In the genomic region with DNA sequence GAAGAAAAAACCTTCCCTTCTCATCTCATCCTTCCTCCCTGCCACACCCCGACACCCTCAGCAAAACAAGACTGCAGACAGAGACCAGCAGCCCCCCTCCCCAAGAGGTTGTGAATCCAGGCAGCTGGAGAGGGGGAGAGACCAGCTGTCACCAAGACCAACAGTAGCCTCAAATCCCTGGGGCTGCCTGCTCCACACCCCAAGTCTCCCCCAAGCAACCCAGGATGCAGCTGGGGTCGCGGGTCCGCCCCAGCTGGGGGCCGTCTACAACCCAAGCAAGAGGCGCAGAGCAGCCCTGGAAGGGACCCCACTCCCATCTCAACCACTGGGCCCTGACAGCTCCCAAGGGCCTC, we compare ENCODE assay signal across 8 cellular contexts. TPM values are rescaled to one million over a fixed set of nuclear protein-coding genes. Genes with fewer than 3 reads are reported as not detected.
DNase-seq lines count a peak whose midpoint lies in the region; ATAC-seq and TF ChIP-seq lines count a peak whose summit lies in the region.

No MANE protein-coding gene starts in this region.

- intact Hi-C loops in OCI-LY7 (cut with micrococcal nuclease; ENCODE audit: unreplicated experiment) (no loop called here), prostate gland (cut with DNase I) (no loop called here)

- no peak for ATAC-seq in HG03135 (IDR thresholded peaks at IDR 0.05; ENCODE audit: unreplicated experiment)
- no peak for ATAC-seq in GM18520 (IDR thresholded peaks at IDR 0.05; ENCODE audit: unreplicated experiment)
- ATAC-seq in GM19455 (IDR thresholded peaks at IDR 0.05; ENCODE audit: unreplicated experiment) = no peak
- ATAC-seq in omental fat pad (ENCODE audit: low FRiP score) = no peak

- peak overlapping the region; percentile 86 for H3K27ac ChIP-seq in OCI-LY7 (ENCODE audit: low read depth, low read length, poor library complexity, severe bottlenecking)
- peak overlapping the region; percentile 52 to 77 for H3K27ac ChIP-seq in prostate gland

- H3K9ac ChIP-seq in ES-I3 (ENCODE audit: low read depth, low read length) = peak overlapping the region; percentile 66

- H3K27me3 ChIP-seq in prostate gland (replicated peaks; ENCODE audit: insufficient read depth) = no peaks in the 10 kb centered on the region

- no peak for TF ChIP-seq POLR2A in prostate gland (IDR thresholded peaks at IDR 0.05)

- no TSS peak for BruUV-seq in OCI-LY7 (replicated peaks; lab: Mats Ljungman, UMichigan)

- H3K4me1 ChIP-seq in ES-I3 (ENCODE audit: insufficient read depth, low read length) (peaks cover 31% of the 10 kb centered on the region; the same call in 1 of the 2 replicates), OCI-LY7 (ENCODE audit: insufficient read depth, low read length, poor library complexity, severe bottlenecking) (peaks cover 84% of the 10 kb centered on the region), prostate gland (replicated peaks) (peaks cover 10% of the 10 kb centered on the region)

- peak overlapping the region; percentile 68 for H3K4me3 ChIP-seq in OCI-LY7 (ENCODE audit: low read depth, low read length, poor library complexity, severe bottlenecking)
- H3K4me3 ChIP-seq in epithelial cell of esophagus (ENCODE audit: low read length) = peak overlapping the region; percentile 37
- peak overlapping the region; percentile 11 to 26 for H3K4me3 ChIP-seq in prostate gland

- peaks cover 82% of the 10 kb centered on the region for H3K79me2 ChIP-seq in OCI-LY7 (ENCODE audit: insufficient read depth, low read depth, low read length)

- H3K9me3 ChIP-seq in ES-I3 (ENCODE audit: control insufficient read depth, insufficient read depth, low read length) (no peaks in the 10 kb centered on the region), OCI-LY7 (ENCODE audit: low read length) (no peaks in the 10 kb centered on the region), prostate gland (no peaks in the 10 kb centered on the region)

- POLR2A ChIA-PET in OCI-LY7 (lab: Charles Lee) = interaction anchor here (1.8 kb wide), 1 partner anchor 20 kb away, joined by 6 read pairs; no protein-coding TSS in a partner anchor

- H4K20me1 ChIP-seq in OCI-LY7 (ENCODE audit: insufficient read depth, low read length) = peaks cover 20% of the 10 kb centered on the region

- 88% methylated on average over 1 of the region's 6 CpGs for WGBS in prostate gland

- H2AFZ ChIP-seq in OCI-LY7 (ENCODE audit: low read length) = no peak overlapping the region

- H3K36me3 ChIP-seq in ES-I3 (ENCODE audit: insufficient read depth, low read length) (no peaks in the 10 kb centered on the region), OCI-LY7 (ENCODE audit: insufficient read depth, low read length) (peaks cover 17% of the 10 kb centered on the region), prostate gland (no peaks in the 10 kb centered on the region)

- TF ChIP-seq CTCF in OCI-LY7 (conservative IDR thresholded peaks at IDR 0.05; ENCODE audit: low read length) (no peak), epithelial cell of esophagus (IDR thresholded peaks at IDR 0.05; ENCODE audit: insufficient read depth, low read depth, low read length, missing control alignments) (no peak), prostate gland (IDR thresholded peaks at IDR 0.05) (no peak), omental fat pad (IDR thresholded peaks at IDR 0.05) (no peak)

- DNase-seq in OCI-LY7 (ENCODE audit: low spot score) (peak; percentile 31), epithelial cell of esophagus (ENCODE audit: low read depth) (no peak), prostate gland (ENCODE audit: low spot score) (no peak), omental fat pad (ENCODE audit: low spot score) (no peak)

- CTCF ChIA-PET in OCI-LY7 (lab: Charles Lee; ENCODE audit: unreplicated experiment) = no interaction called here

- H3K4me2 ChIP-seq in OCI-LY7 (ENCODE audit: low read length) = peak overlapping the region; percentile 98

- H3K9me2 ChIP-seq in OCI-LY7 (ENCODE audit: insufficient read depth, low read length) = no peaks in the 10 kb centered on the region

RNA-seq across cellular contexts. Expression of a gene that starts 7.1 kb away (rescaled TPM):
- total RNA-seq in OCI-LY7 (2014; rRNA removed; shearing (Covaris generic)) = 9.4 and 9.6 TPM in 2 replicates
- 39.1 and 44.4 TPM in 2 replicates for total RNA-seq in OCI-LY7 (2022)
- total RNA-seq in prostate gland = 10 to 100 TPM in 1 of 2 donors, 1 to 10 TPM in 1; 8.4 to 22.8 TPM
- 10 to 100 TPM in 1 of 4 donors, 1 to 10 TPM in 3; 4.0 to 19.5 (median 6.7) TPM for total RNA-seq in omental fat pad

RNA-seq across cellular contexts. Expression of a gene that starts 8.0 kb away (rescaled TPM):
- total RNA-seq in OCI-LY7 (2014; rRNA removed; shearing (Covaris generic)) = 13.9 and 24.0 TPM in 2 replicates
- total RNA-seq in OCI-LY7 (2022) (52.8 and 54.9 TPM in 2 replicates), prostate gland (10 to 100 TPM; 29.8 to 59.1 TPM), omental fat pad (10 to 100 TPM; 17.0 to 31.3 (median 19.6) TPM)

RNA-seq across cellular contexts. Expression of a gene that starts 29.0 kb away (rescaled TPM):
- total RNA-seq in OCI-LY7 (2014; rRNA removed; shearing (Covaris generic)) = 98.7 and 130 TPM in 2 replicates
- total RNA-seq in OCI-LY7 (2022) = 64.2 and 71.3 TPM in 2 replicates
- 100 to 1,000 TPM; 131 to 146 TPM for total RNA-seq in prostate gland
- total RNA-seq in omental fat pad = 100 to 1,000 TPM in 1 of 4 donors, 10 to 100 TPM in 3; 70.1 to 117 (median 87.8) TPM

RNA-seq across cellular contexts. Expression of a gene that starts 44.2 kb away (rescaled TPM):
- 5.9 and 7.4 TPM in 2 replicates for total RNA-seq in OCI-LY7 (2014; rRNA removed; shearing (Covaris generic))
- total RNA-seq in OCI-LY7 (2022) (19.3 and 21.2 TPM in 2 replicates), prostate gland (1 to 10 TPM in 1 of 2 donors, under 1 TPM in 1; 0.18 to 4.7 TPM), omental fat pad (1 to 10 TPM in 3 of 4 donors, under 1 TPM in 1; 0.88 to 2.4 (median 1.9) TPM)

RNA-seq across cellular contexts. Expression of a gene that starts 48.9 kb away (rescaled TPM):
- 5.6 and 7.9 TPM in 2 replicates for total RNA-seq in OCI-LY7 (2014; rRNA removed; shearing (Covaris generic))
- total RNA-seq in OCI-LY7 (2022) = 13.1 and 16.4 TPM in 2 replicates
- total RNA-seq in prostate gland = 10 to 100 TPM; 17.3 to 25.1 TPM
- 1 to 10 TPM; 2.4 to 6.2 (median 3.9) TPM for total RNA-seq in omental fat pad
